In genomic region chr14:99930420-99931274, GRCh38 we compare ENCODE assay signal across 10 cellular contexts.
DNase-seq lines count a peak whose midpoint lies in the region; ATAC-seq and TF ChIP-seq lines count a peak whose summit lies in the region.
"Had no signal": no experiment of that assay in that cellular context is flagged by ENCODE, and none has a peak within 500 bp of the region (broad histone marks: within the 10 kb centered on the region; RNA-seq: fewer than 3 reads in every experiment).

No MANE protein-coding gene starts in this region.

- intact Hi-C loops in left ventricle myocardium superior (cut with micrococcal nuclease), result no loop called here

- no peak for TF ChIP-seq CTCF in fibroblast of mammary gland (conservative IDR thresholded peaks at IDR 0.05; ENCODE audit: control insufficient read depth, insufficient read depth, low read depth, low read length)

- H3K4me3 ChIP-seq in fibroblast of mammary gland (ENCODE audit: control insufficient read depth, low read depth, low read length), result no peak overlapping the region
- H3K4me3 ChIP-seq: A549, thyroid gland had no signal

- DNase-seq in NCI-H1105 treated with DMSO at 0.1 percent for 48 hours (lab: John Stamatoyannopoulos, UW) (peak; percentile 20), NCI-H1105 (lab: John Stamatoyannopoulos, UW) (no peak), fibroblast of mammary gland (ENCODE audit: low read depth) (peak; percentile 51), SK-N-DZ (ENCODE audit: low spot score) (no peak), left ventricle myocardium superior (no peak), GDM1 (lab: John Stamatoyannopoulos, UW) (no peak)
- DNase-seq: thyroid gland had no signal

- peak; percentile 86 for ATAC-seq in GM21447 (IDR thresholded peaks at IDR 0.05; ENCODE audit: unreplicated experiment)
- peak; percentile 96 for ATAC-seq in HG03442 (IDR thresholded peaks at IDR 0.05; ENCODE audit: unreplicated experiment)
- no peak for ATAC-seq in left ventricle myocardium superior
- ATAC-seq: A549 had no signal

Comparison
In these comparisons a context has a peak if more than half of its experiments do, and no peak if none do; other contexts are left out.
1. DNase-seq: peak in NCI-H1105 treated with DMSO at 0.1 percent for 48 hours (single experiment) and fibroblast of mammary gland (single experiment); none in NCI-H1105 (single experiment), SK-N-DZ (single experiment), left ventricle myocardium superior (single experiment) and GDM1 (single experiment).